ENCODE assay signal across 14 cellular contexts in the genomic region with DNA sequence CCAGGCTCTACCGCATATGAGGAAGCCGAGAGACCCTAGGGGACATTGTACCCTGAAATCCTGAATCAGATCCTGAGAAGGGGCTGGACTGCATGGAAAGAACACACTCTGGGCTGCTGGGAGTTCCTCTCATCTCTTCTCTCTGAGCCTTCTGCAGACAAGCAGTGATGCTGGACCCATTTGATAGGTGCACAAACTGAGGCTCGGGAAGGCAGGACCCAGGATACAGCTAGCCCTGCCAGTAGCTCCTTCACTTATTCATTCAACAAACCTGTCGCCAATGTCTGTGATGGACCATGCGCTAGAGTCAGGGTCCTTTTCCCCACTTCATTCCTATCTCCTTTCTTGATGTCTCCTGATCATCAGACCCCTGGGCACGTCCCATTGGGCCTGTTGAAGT. TPM values are rescaled to one million over a fixed set of nuclear protein-coding genes. Genes with fewer than 3 reads are reported as not detected.
DNase-seq lines count a peak whose midpoint lies in the region; ATAC-seq, FAIRE-seq and TF ChIP-seq lines count a peak whose summit lies in the region.
"Had no signal": no experiment of that assay in that cellular context is flagged by ENCODE, and none has a peak within 500 bp of the region (broad histone marks: within the 10 kb centered on the region; RNA-seq: fewer than 3 reads in every experiment).

No MANE protein-coding gene starts in this region.

- no peaks in the 10 kb centered on the region for H3K9me3 Mint-ChIP-seq in activated CD8-positive, alpha-beta T cell treated with anti-CD3 and anti-CD28 coated beads, Interleukin-2, amount 10 ng/mL, durations not matched to agents 7 days and 5 days (ENCODE audit: insufficient read depth)
- H3K9me3 Mint-ChIP-seq: stimulated activated naive B cell treated with anti-CD40 and anti-IgM and Interleukin-4, amounts not matched to agents 10 μg/mL and 1 μg/mL and 100 μg/mL, for 72 hours had no signal

- intact Hi-C loops in HepG2 (cut with micrococcal nuclease; ENCODE audit: unreplicated experiment), result no loop called here
- intact Hi-C loops in right lobe of liver (cut with DNase I), result no loop called here
- intact Hi-C loops in esophagus squamous epithelium (cut with DNase I), result no loop called here

- in situ Hi-C loops in HepG2 (cut with HindIII; ENCODE audit: extremely low pct_ligation_motif_present, low pct_unique_long_range_greater_than_20kb), result no loop called here

- H3K4me1 Mint-ChIP-seq in activated CD8-positive, alpha-beta T cell treated with anti-CD3 and anti-CD28 coated beads, Interleukin-2, amount 10 ng/mL, durations not matched to agents 7 days and 5 days (ENCODE audit: low read depth), result peaks cover 64% of the 10 kb centered on the region

- H3K4me3 ChIP-seq in HepG2 (replicated peaks in 1 of 3; ENCODE audit: insufficient read depth in 1 of 3, low read depth in 2 of 3, low read length in 3 of 3) (no peak overlapping the region), right lobe of liver (no peak overlapping the region), iPS-18a (ENCODE audit: low read length) (peak overlapping the region; percentile 98), thymus (ENCODE audit: low read length) (peak overlapping the region; percentile 70), esophagus squamous epithelium (no peak overlapping the region)

- TF ChIP-seq EP300 in HepG2 (IDR thresholded peaks at IDR 0.05; ENCODE audit: low read depth in 2 of 2, low read length in 2 of 2) (no peak), HepG2 (CRISPR knock-in tag; IDR thresholded peaks at IDR 0.05; ENCODE audit: borderline replicate concordance) (no peak)

- peak overlapping the region; percentile 76 for H3K4me3 Mint-ChIP-seq in activated CD8-positive, alpha-beta T cell treated with anti-CD3 and anti-CD28 coated beads, Interleukin-2, amount 10 ng/mL, durations not matched to agents 7 days and 5 days

- H3K36me3 ChIP-seq in HepG2 (replicated peaks in 1 of 2; ENCODE audit: control insufficient read depth in 1 of 2, insufficient read depth in 2 of 2, low read length in 2 of 2) (no peaks in the 10 kb centered on the region), right lobe of liver (no peaks in the 10 kb centered on the region), iPS-18a (ENCODE audit: control insufficient read depth, low read depth, low read length) (peaks cover 4% of the 10 kb centered on the region), thymus (ENCODE audit: control insufficient read depth, insufficient read depth) (peaks cover 3% of the 10 kb centered on the region), esophagus squamous epithelium (no peaks in the 10 kb centered on the region)

- CTCF ChIA-PET in HepG2 (lab: Yijun Ruan, JAX; ENCODE audit: low intra/inter-chr PET ratio, low total read pairs), result no interaction called here
- CTCF ChIA-PET in activated CD8-positive, alpha-beta T cell treated with anti-CD3 and anti-CD28 coated beads, Interleukin-2, amount 10 ng/mL, durations not matched to agents 7 days and 5 days (lab: Charles Lee), result interaction anchor here (5.3 kb wide), 1 partner anchor 23 kb away, joined by 33 read pairs; no protein-coding TSS in a partner anchor

- POLR2A ChIA-PET in HepG2 (lab: Yijun Ruan, JAX), result no interaction called here
- POLR2A ChIA-PET in activated CD8-positive, alpha-beta T cell treated with anti-CD3 and anti-CD28 coated beads, Interleukin-2, amount 10 ng/mL, durations not matched to agents 7 days and 5 days (lab: Charles Lee), result interaction anchor here (0.6 kb wide), 1 partner anchor 9 kb away, joined by 4 read pairs; no protein-coding TSS in a partner anchor

- H3K4me2 ChIP-seq in HepG2 (ENCODE audit: low read depth, low read length), result no peak overlapping the region

- no peak overlapping the region for H2AFZ ChIP-seq in HepG2 (ENCODE audit: low read length)

- H3K4me1 ChIP-seq in HepG2 (ENCODE audit: insufficient read depth, low read length), result peaks cover 39% of the 10 kb centered on the region
- H3K4me1 ChIP-seq in right lobe of liver, result peaks cover 0 to 4% (median 0%) of the 10 kb centered on the region in 4 donors
- peaks cover 27% of the 10 kb centered on the region for H3K4me1 ChIP-seq in iPS-18a (ENCODE audit: control insufficient read depth, low read depth, low read length)
- H3K4me1 ChIP-seq in thymus (ENCODE audit: control insufficient read depth, insufficient read depth, low read length), result peaks cover 47% of the 10 kb centered on the region
- peaks cover 13 to 26% (median 15%) of the 10 kb centered on the region in 3 donors for H3K4me1 ChIP-seq in esophagus squamous epithelium

- TF ChIP-seq POLR2A in HepG2 (IDR thresholded peaks at IDR 0.05; ENCODE audit: insufficient read depth in 1 of 2, low read depth in 2 of 2, low read length in 2 of 2) (no peak), right lobe of liver (IDR thresholded peaks at IDR 0.05) (no peak), esophagus squamous epithelium (IDR thresholded peaks at IDR 0.05) (no peak)

- FAIRE-seq in HepG2 (lab: Jason Lieb, UNC), result no peak
- FAIRE-seq: GM12892 had no signal

- ATAC-seq in HepG2, result no peak
- no peak for ATAC-seq in right lobe of liver
- ATAC-seq in activated CD8-positive, alpha-beta T cell treated with anti-CD3 and anti-CD28 coated beads, Interleukin-2, amount 10 ng/mL, durations not matched to agents 7 days and 5 days, result no peak
- ATAC-seq: stimulated activated naive B cell treated with anti-CD40 and anti-IgM and Interleukin-4, amounts not matched to agents 10 μg/mL and 1 μg/mL and 100 μg/mL, for 72 hours had no signal

- H3K36me3 Mint-ChIP-seq in activated CD8-positive, alpha-beta T cell treated with anti-CD3 and anti-CD28 coated beads, Interleukin-2, amount 10 ng/mL, durations not matched to agents 7 days and 5 days (ENCODE audit: low read depth), result peaks cover 13% of the 10 kb centered on the region
- H3K36me3 Mint-ChIP-seq: stimulated activated naive B cell treated with anti-CD40 and anti-IgM and Interleukin-4, amounts not matched to agents 10 μg/mL and 1 μg/mL and 100 μg/mL, for 72 hours had no signal

- DNase-seq in HepG2 (ENCODE audit: low spot score) (no peak), right lobe of liver (no peak), GM20000 (ENCODE audit: low spot score) (no peak), esophagus squamous epithelium (lab: John Stamatoyannopoulos, UW) (no peak)
- no peak for DNase-seq in activated CD8-positive, alpha-beta T cell treated with anti-CD3 and anti-CD28 coated beads, Interleukin-2, amount 10 ng/mL, durations not matched to agents 7 days and 5 days
- DNase-seq in stimulated activated CD4-positive, alpha-beta T cell treated with anti-CD3 and anti-CD28 coated beads, Interleukin-2, amount 100 ng/mL, for 24 hours, result no peak
- DNase-seq: activated CD4-positive, alpha-beta T cell treated with anti-CD3 and anti-CD28 coated beads for 4 hours; GOT3; NCI-H2107; stimulated activated CD4-positive, alpha-beta T cell treated with anti-CD3 and anti-CD28 coated beads, Interleukin-2, amount 100 ng/mL, for 48 hours; stimulated activated naive B cell treated with anti-CD40 and anti-IgM and Interleukin-4, amounts not matched to agents 10 μg/mL and 1 μg/mL and 100 μg/mL, for 72 hours had no signal

- H3K27me3 Mint-ChIP-seq in activated CD8-positive, alpha-beta T cell treated with anti-CD3 and anti-CD28 coated beads, Interleukin-2, amount 10 ng/mL, durations not matched to agents 7 days and 5 days (ENCODE audit: low read depth), result peaks cover 5% of the 10 kb centered on the region

- H3K9me3 ChIP-seq in HepG2 (ENCODE audit: low read length) (no peaks in the 10 kb centered on the region), right lobe of liver (no peaks in the 10 kb centered on the region), iPS-18a (ENCODE audit: control insufficient read depth, low read depth, low read length) (no peaks in the 10 kb centered on the region), thymus (ENCODE audit: control insufficient read depth) (no peaks in the 10 kb centered on the region), esophagus squamous epithelium (no peaks in the 10 kb centered on the region)

- no peak overlapping the region for H3K27ac ChIP-seq in HepG2 (ENCODE audit: extremely low read length, insufficient read depth, low read length)
- no peak overlapping the region for H3K27ac ChIP-seq in right lobe of liver
- H3K27ac ChIP-seq in iPS-18a (ENCODE audit: low read length), result peak overlapping the region; percentile 95
- H3K27ac ChIP-seq in thymus (ENCODE audit: low read depth), result no peak overlapping the region
- H3K27ac ChIP-seq in esophagus squamous epithelium, result no peak overlapping the region

- TF ChIP-seq RAD21 in HepG2 (CRISPR knock-in tag; IDR thresholded peaks at IDR 0.05), result no peak

- peaks cover 10% of the 10 kb centered on the region; the same call in 1 of the 2 replicates for H4K20me1 ChIP-seq in HepG2 (ENCODE audit: insufficient read depth, low read length)

- H3K27me3 ChIP-seq in HepG2 (ENCODE audit: control insufficient read depth in 1 of 2, insufficient read depth in 2 of 2, low read length in 2 of 2) (peaks cover 14 to 56% of the 10 kb centered on the region in 2 experiments), right lobe of liver (no peaks in the 10 kb centered on the region), iPS-18a (ENCODE audit: control insufficient read depth, insufficient read depth, low read length) (no peaks in the 10 kb centered on the region), thymus (ENCODE audit: control insufficient read depth, insufficient read depth) (no peaks in the 10 kb centered on the region), esophagus squamous epithelium (peaks cover 0 to 27% (median 2%) of the 10 kb centered on the region in 4 donors)

- no TSS peak for BruUV-seq in HepG2 (replicated peaks; lab: Mats Ljungman, UMichigan)

- H3K9ac ChIP-seq in HepG2 (ENCODE audit: insufficient read depth, low read depth, low read length) (no peak overlapping the region), iPS-18a (ENCODE audit: low read length) (peak overlapping the region; percentile 97)

- no peaks in the 10 kb centered on the region for H3K79me2 ChIP-seq in HepG2 (ENCODE audit: insufficient read depth, low read length)

- no peak overlapping the region for H3K27ac Mint-ChIP-seq in activated CD8-positive, alpha-beta T cell treated with anti-CD3 and anti-CD28 coated beads, Interleukin-2, amount 10 ng/mL, durations not matched to agents 7 days and 5 days
- H3K27ac Mint-ChIP-seq: stimulated activated naive B cell treated with anti-CD40 and anti-IgM and Interleukin-4, amounts not matched to agents 10 μg/mL and 1 μg/mL and 100 μg/mL, for 72 hours had no signal

- WGBS in HepG2 (ENCODE audit: low lambda C conversion rate), result 35% methylated on average over 6 of the region's 6 CpGs
- 84% methylated on average over 2 of the region's 6 CpGs for WGBS in right lobe of liver (ENCODE audit: insufficient coverage, low coverage, low lambda C conversion rate, missing lambda C conversion rate)
- WGBS in thymus, result 94% methylated on average over 6 of the region's 6 CpGs
- 92 to 93% methylated on average over 4 of the region's 6 CpGs for WGBS in esophagus squamous epithelium, 2 donors

- TF ChIP-seq CTCF in HepG2 (CRISPR knock-in tag; IDR thresholded peaks at IDR 0.05) (no peak), right lobe of liver (IDR thresholded peaks at IDR 0.05) (no peak), GM20000 (IDR thresholded peaks at IDR 0.05; ENCODE audit: extremely low read depth, missing control alignments) (no peak), esophagus squamous epithelium (IDR thresholded peaks at IDR 0.05) (no peak)

RNA-seq across cellular contexts. Expression of gene SBK1, which starts 1.9 kb away (rescaled TPM):
- total RNA-seq in HepG2 (2016; rRNA removed; fragmentation: Illumina TruSeq; extraction: Trizol) (0.15 and 0.18 TPM in 2 replicates), right lobe of liver (under 1 TPM; 0.04 to 0.12 (median 0.07) TPM), esophagus squamous epithelium (under 1 TPM; 0.29 to 0.95 (median 0.48) TPM)
- total RNA-seq in HepG2 (2016; cell fraction: cytosol; rRNA removed; fragmentation: Illumina TruSeq; extraction: Trizol; ENCODE audit: low read depth), result 0.09 TPM in 1 of 2 replicates, not detected in the other
- total RNA-seq in HepG2 (2016; cell fraction: insoluble cytoplasmic fraction; rRNA removed; fragmentation: Illumina TruSeq; extraction: Trizol), result 0.19 and 0.25 TPM in 2 replicates
- total RNA-seq in HepG2 (2016; cell fraction: membrane; rRNA removed; fragmentation: Illumina TruSeq; extraction: Trizol), result 0.22 and 0.28 TPM in 2 replicates
- 0.13 and 0.16 TPM in 2 replicates for total RNA-seq in HepG2 (2016; cell fraction: nucleus; rRNA removed; fragmentation: Illumina TruSeq; extraction: Trizol)
- polyA plus RNA-seq in HepG2 (2011; rRNA removed) (0.17 and 0.26 TPM in 2 replicates), thymus (5.2 TPM)
- 0.19 and 0.26 TPM in 2 replicates for polyA plus RNA-seq in HepG2 (2011; cell fraction: cytosol; rRNA removed)
- polyA plus RNA-seq in HepG2 (2011; cell fraction: nucleus; rRNA removed), result 0.59 and 0.61 TPM in 2 replicates
- 0.44 and 0.76 TPM in 2 replicates for polyA plus RNA-seq in HepG2 (2012)
- 0.06 and 0.08 TPM in 2 replicates for polyA plus RNA-seq in HepG2 (2016; cell fraction: cytosol; fragmentation: Illumina TruSeq; extraction: Trizol; ENCODE audit: low read depth)
- 0.66 and 0.71 TPM in 2 replicates for polyA plus RNA-seq in HepG2 (2016; cell fraction: insoluble cytoplasmic fraction; fragmentation: Illumina TruSeq; extraction: Trizol; ENCODE audit: low read depth)
- 0.19 and 0.34 TPM in 2 replicates for polyA plus RNA-seq in HepG2 (2016; cell fraction: membrane; fragmentation: Illumina TruSeq; extraction: Trizol; ENCODE audit: low read depth)
- polyA plus RNA-seq in HepG2 (2016; cell fraction: nucleus; fragmentation: Illumina TruSeq; extraction: Trizol; ENCODE audit: insufficient read depth, low read depth), result 0.70 and 0.92 TPM in 2 replicates
- polyA minus RNA-seq in HepG2 (2011; rRNA and poly(A)+ RNA removed; ENCODE audit: low replicate concordance), result 0.16 and 0.52 TPM in 2 replicates
- polyA minus RNA-seq in HepG2 (2011; cell fraction: cytosol; rRNA and poly(A)+ RNA removed), result 0.26 and 0.59 TPM in 2 replicates
- 0.13 and 0.25 TPM in 2 replicates for polyA minus RNA-seq in HepG2 (2011; cell fraction: nucleus; rRNA and poly(A)+ RNA removed)
- 10 to 100 TPM; 10.0 to 10.7 TPM for total RNA-seq in activated CD8-positive, alpha-beta T cell treated with anti-CD3 and anti-CD28 coated beads, Interleukin-2, amount 10 ng/mL, durations not matched to agents 7 days and 5 days

Comparison
In these comparisons a context has a peak if more than half of its experiments do, and no peak if none do; other contexts are left out.
1. H3K4me3 ChIP-seq: peak in iPS-18a (single experiment) and thymus (single experiment); none in HepG2 (0 of 3), right lobe of liver (0 of 3) and esophagus squamous epithelium (0 of 4).